ENCODE assay signal across 12 cellular contexts in genomic region chr7:130421685-130422084, GRCh38. TPM values are rescaled to one million over a fixed set of nuclear protein-coding genes. Genes with fewer than 3 reads are reported as not detected.
DNase-seq lines count a peak whose midpoint lies in the region; ATAC-seq, FAIRE-seq and TF ChIP-seq lines count a peak whose summit lies in the region.
"Had no signal": no experiment of that assay in that cellular context is flagged by ENCODE, and none has a peak within 500 bp of the region (broad histone marks: within the 10 kb centered on the region; RNA-seq: fewer than 3 reads in every experiment).

No MANE protein-coding gene starts in this region.

- H3K36me3 ChIP-seq in HUES64 (ENCODE audit: insufficient read depth, low read length) (no peaks in the 10 kb centered on the region), SK-N-SH (replicated peaks in 1 of 2; ENCODE audit: control insufficient read depth in 1 of 2, insufficient read depth in 2 of 2, low read length in 1 of 2) (no peaks in the 10 kb centered on the region)
- H3K36me3 ChIP-seq: Peyer's patch had no signal

- H3K9me3 ChIP-seq in HUES64 (ENCODE audit: insufficient read depth, low read depth, low read length), result no peaks in the 10 kb centered on the region
- H3K9me3 ChIP-seq in SK-N-SH, result no peaks in the 10 kb centered on the region
- H3K9me3 ChIP-seq: Peyer's patch had no signal

- POLR2A ChIA-PET in SK-N-SH (lab: Yijun Ruan, JAX), result no interaction called here

- no peak for ATAC-seq in GM18520 (IDR thresholded peaks at IDR 0.05; ENCODE audit: unreplicated experiment)

- no peaks in the 10 kb centered on the region for H3K79me2 ChIP-seq in SK-N-SH (ENCODE audit: insufficient read depth)

- H3K9ac ChIP-seq in HUES64 (ENCODE audit: low read depth, low read length), result 0 out of 2 replicates have a peak overlapping the region, but pooled peaks have one; percentile 14
- H3K9ac ChIP-seq in SK-N-SH, result peak overlapping the region; percentile 18; the same call in 1 of the 2 replicates

- DNase-seq in AG08395 (ENCODE audit: low spot score), result peak; percentile 13
- no peak for DNase-seq in SK-N-SH
- peak; percentile 34 to 65 for DNase-seq in foreskin fibroblast
- no peak for DNase-seq in H54 (ENCODE audit: insufficient read length, low spot score)
- DNase-seq in NCI-H1694 treated with DMSO at 0.1 percent for 48 hours (lab: John Stamatoyannopoulos, UW), result no peak
- no peak for DNase-seq in SHP77 treated with DMSO at 0.1 percent for 48 hours (lab: John Stamatoyannopoulos, UW)
- DNase-seq: cerebellar nuclear complex; naive B cell; Peyer's patch; stimulated activated naive CD4-positive, alpha-beta T cell had no signal

- H3K27ac ChIP-seq in HUES64 (ENCODE audit: low read depth, low read length) (no peak overlapping the region), SK-N-SH (ENCODE audit: low read depth in 2 of 2, low read length in 1 of 2) (peak overlapping the region; percentile 29 to 71)
- H3K27ac ChIP-seq: Peyer's patch had no signal

- H3K27me3 ChIP-seq in HUES64 (ENCODE audit: insufficient read depth, low read length) (no peaks in the 10 kb centered on the region), SK-N-SH (ENCODE audit: insufficient read depth) (no peaks in the 10 kb centered on the region)
- H3K27me3 ChIP-seq: Peyer's patch had no signal

- CTCF ChIA-PET in SK-N-SH (lab: Yijun Ruan, JAX), result interaction anchor here (1.2 to 2.3 kb wide), 3 partner anchors 9 to 13 kb away, joined by 3 to 7 read pairs (median 4); no protein-coding TSS in a partner anchor

- no peak overlapping the region for H2AFZ ChIP-seq in SK-N-SH (ENCODE audit: low read depth)

- no peak overlapping the region for H3K4me3 ChIP-seq in HUES64 (ENCODE audit: low read length)
- no peak overlapping the region; a peak in 1 of 4 replicates for H3K4me3 ChIP-seq in SK-N-SH (ENCODE audit: low read depth in 2 of 2, low read length in 1 of 2)
- H3K4me3 ChIP-seq in foreskin fibroblast (ENCODE audit: low read depth in 1 of 2, low read length in 2 of 2), result no peak overlapping the region
- H3K4me3 ChIP-seq: Peyer's patch had no signal

- H4K20me1 ChIP-seq in SK-N-SH (ENCODE audit: insufficient read depth), result no peaks in the 10 kb centered on the region

- peaks cover 13% of the 10 kb centered on the region; the same call in 1 of the 2 replicates for H3K4me1 ChIP-seq in HUES64 (ENCODE audit: insufficient read depth, low read length)
- H3K4me1 ChIP-seq in SK-N-SH (ENCODE audit: control insufficient read depth in 1 of 2, insufficient read depth in 2 of 2, low read depth in 1 of 2, low read length in 1 of 2), result peaks cover 4 to 11% of the 10 kb centered on the region in 2 experiments
- H3K4me1 ChIP-seq: Peyer's patch had no signal

- no peak for TF ChIP-seq POLR2A in H54 (IDR thresholded peaks at IDR 0.05; ENCODE audit: low read depth, low read length)

- 54% methylated on average over 2 of the region's 2 CpGs for WGBS in HUES64
- WGBS in SK-N-SH (ENCODE audit: low lambda C conversion rate), result 59% methylated on average over 2 of the region's 2 CpGs

- no peak for FAIRE-seq in H54 (lab: Jason Lieb, UNC)

- no peak for TF ChIP-seq CTCF in SK-N-SH (IDR thresholded peaks at IDR 0.05)
- no peak for TF ChIP-seq CTCF in foreskin fibroblast (IDR thresholded peaks at IDR 0.05; ENCODE audit: low read depth, low read length)

- no peak for TF ChIP-seq RAD21 in SK-N-SH (IDR thresholded peaks at IDR 0.05; ENCODE audit: low read length)

- TF ChIP-seq EP300 in SK-N-SH (IDR thresholded peaks at IDR 0.05; ENCODE audit: borderline replicate concordance in 1 of 2, low read depth in 1 of 2, low read length in 1 of 2), result no peak

- peak overlapping the region; percentile 16; the same call in 1 of the 2 replicates for H3K4me2 ChIP-seq in SK-N-SH

- H3K9me2 ChIP-seq in SK-N-SH, result no peaks in the 10 kb centered on the region

- no peaks in the 10 kb centered on the region for H3F3A ChIP-seq in SK-N-SH (replicated peaks; ENCODE audit: insufficient read depth)

TF ChIP-seq in SK-N-SH, 30 proteins besides CTCF, POLR2A, EP300 and RAD21:
- TF ChIP-seq TEAD4 (IDR thresholded peaks at IDR 0.05; ENCODE audit: borderline replicate concordance, insufficient read depth), result no peak
- TF ChIP-seq GATA2 (CRISPR knock-in tag; IDR thresholded peaks at IDR 0.05), result no peak
- no peak for TF ChIP-seq TAF1 (IDR thresholded peaks at IDR 0.05; ENCODE audit: borderline replicate concordance, low read depth, low read length)
- no peak for TF ChIP-seq RFX5 (IDR thresholded peaks at IDR 0.05; ENCODE audit: low read length)
- TF ChIP-seq JUND (IDR thresholded peaks at IDR 0.05), result no peak
- TF ChIP-seq FOXM1 (IDR thresholded peaks at IDR 0.05; ENCODE audit: low read depth), result no peak
- 0 out of 2 replicates have a peak, but pooled peaks have one; percentile 2 for TF ChIP-seq NRF1 (IDR thresholded peaks at IDR 0.05; ENCODE audit: low read depth, low read length)

RNA-seq across cellular contexts. Expression of gene CEP41, which starts 19.1 kb away (rescaled TPM):
- 11.8 TPM for polyA plus RNA-seq in HUES64 (2013, experiment 1 of 2)
- polyA plus RNA-seq in HUES64 (2013, experiment 2 of 2), result 18.0 TPM
- polyA plus RNA-seq in SK-N-SH (2012; rRNA removed), result 20.9 and 25.8 TPM in 2 replicates
- 20.9 and 23.3 TPM in 2 replicates for polyA plus RNA-seq in SK-N-SH (2012; cell fraction: cytosol; rRNA removed)
- polyA plus RNA-seq in SK-N-SH (2012; cell fraction: nucleus; rRNA removed), result 23.1 and 25.8 TPM in 2 replicates

RNA-seq across cellular contexts. Expression of gene CPA1, which starts 41.4 kb away (rescaled TPM):
- polyA plus RNA-seq in HUES64 (2013, experiment 1 of 2), result 0.30 TPM
- polyA plus RNA-seq in HUES64 (2013, experiment 2 of 2), result not detected
- polyA plus RNA-seq in SK-N-SH (2012; rRNA removed), result 0.05 and 0.24 TPM in 2 replicates
- polyA plus RNA-seq in SK-N-SH (2012; cell fraction: cytosol; rRNA removed), result 0.06 and 0.12 TPM in 2 replicates
- 0.19 and 0.36 TPM in 2 replicates for polyA plus RNA-seq in SK-N-SH (2012; cell fraction: nucleus; rRNA removed)

Comparison
In these comparisons a context has a peak if more than half of its experiments do, and no peak if none do; other contexts are left out.
1. DNase-seq: peak in AG08395 (single experiment) and foreskin fibroblast (2 of 2); none in SK-N-SH (single experiment), H54 (single experiment), NCI-H1694 treated with DMSO at 0.1 percent for 48 hours (single experiment) and SHP77 treated with DMSO at 0.1 percent for 48 hours (single experiment).